In genomic region chr4:109078724-109079123, GRCh38 we compare ENCODE assay signal across 14 cellular contexts.
A peak's percentile ranks its signal among the peaks of the same experiment; 100 is the strongest.
DNase-seq lines count a peak whose midpoint lies in the region; ATAC-seq and TF ChIP-seq lines count a peak whose summit lies in the region.
"Had no signal": no experiment of that assay in that cellular context is flagged by ENCODE, and none has a peak within 500 bp of the region (broad histone marks: within the 10 kb centered on the region; RNA-seq: fewer than 3 reads in every experiment).

No MANE protein-coding gene starts in this region.

- no peak overlapping the region for H3K27ac ChIP-seq in A673 (ENCODE audit: low read depth, low read length, poor library complexity, severe bottlenecking)
- no peak overlapping the region for H3K27ac ChIP-seq in HEK293 (ENCODE audit: extremely low read depth, low read depth, low read length)
- H3K27ac ChIP-seq in brain microvascular endothelial cell, result peak overlapping the region; percentile 16
- H3K27ac ChIP-seq: C4-2B had no signal

- BruUV-seq in A673 (replicated peaks; lab: Mats Ljungman, UMichigan), result no TSS peak

- H3K4me3 ChIP-seq in A673 (ENCODE audit: low read depth, low read length, poor library complexity, severe bottlenecking), result no peak overlapping the region
- H3K4me3 ChIP-seq in HEK293 (ENCODE audit: low read depth, low read length), result no peak overlapping the region
- no peak overlapping the region for H3K4me3 ChIP-seq in brain microvascular endothelial cell (ENCODE audit: low read depth, low read length)

- H3K36me3 ChIP-seq in A673 (ENCODE audit: insufficient read depth, low read length, poor library complexity, severe bottlenecking), result no peaks in the 10 kb centered on the region
- H3K36me3 ChIP-seq in HEK293 (ENCODE audit: control insufficient read depth in 2 of 2, insufficient read depth in 1 of 2, low read length in 2 of 2), result no peaks in the 10 kb centered on the region
- H3K36me3 ChIP-seq in brain microvascular endothelial cell (replicated peaks), result no peaks in the 10 kb centered on the region

- H3K27me3 ChIP-seq in A673 (replicated peaks; ENCODE audit: insufficient read depth, low read depth, low read length, poor library complexity) (no peaks in the 10 kb centered on the region), brain microvascular endothelial cell (replicated peaks) (no peaks in the 10 kb centered on the region)

- DNase-seq in A673 (ENCODE audit: low spot score) (peak; percentile 11), brain microvascular endothelial cell (peak; percentile 72), kidney tubule cell (ENCODE audit: low spot score) (peak; percentile 11), ureter (ENCODE audit: low spot score) (no peak)
- DNase-seq: activated CD4-positive, alpha-beta T cell treated with anti-CD3 and anti-CD28 coated beads for 48 hours; activated naive CD4-positive, alpha-beta T cell treated with anti-CD3 and anti-CD28 coated beads, Interleukin-2, amount 10 ng/mL, durations not matched to agents 7 days and 5 days; stimulated activated CD4-positive, alpha-beta T cell treated with anti-CD3 and anti-CD28 coated beads, Interleukin-2, amount 100 ng/mL, for 48 hours; stimulated activated naive CD8-positive, alpha-beta T cell treated with anti-CD3 and anti-CD28 coated beads, Interleukin-15, amount 100 ng/mL, for 72 hours had no signal

- intact Hi-C loops in A673 (cut with micrococcal nuclease; ENCODE audit: unreplicated experiment), result loop anchor here (10.0 kb wide), 2 partner anchors 134 to 216 kb away; no protein-coding TSS in a partner anchor

- TF ChIP-seq CTCF in A673 (conservative IDR thresholded peaks at IDR 0.05; ENCODE audit: low read depth, low read length), result no peak
- TF ChIP-seq CTCF in HEK293 (tag by site-specific recombination; IDR thresholded peaks at IDR 0.05), result no peak
- no peak for TF ChIP-seq CTCF in brain microvascular endothelial cell (IDR thresholded peaks at IDR 0.05; ENCODE audit: low read depth, low read length, missing control alignments)

- CTCF ChIA-PET in A673 (lab: Charles Lee), result no interaction called here
- CTCF ChIA-PET in HEK293 (lab: Yijun Ruan, JAX), result interaction anchor here (1.0 to 1.1 kb wide), 2 partner anchors 13 to 220 kb away, joined by 3 read pairs; no protein-coding TSS in a partner anchor

- in situ Hi-C loops in brain microvascular endothelial cell (cut with HindIII; ENCODE audit: low pct_ligation_motif_present, low sequenced_read_pairs), result no loop called here

- POLR2A ChIA-PET in A673 (lab: Charles Lee; ENCODE audit: low non-redundant PET), result no interaction called here
- POLR2A ChIA-PET in HEK293 (lab: Yijun Ruan, JAX), result no interaction called here

- ATAC-seq in GM21576 (IDR thresholded peaks at IDR 0.05; ENCODE audit: unreplicated experiment), result no peak
- no peak for ATAC-seq in activated CD4-positive, CD25-positive, alpha-beta regulatory T cell treated with anti-CD3 and anti-CD28 coated beads, Interleukin-2, amount 50 U/mL, for 24 hours
- no peak for ATAC-seq in esophagus mucosa
- ATAC-seq: HCT116; stimulated activated naive CD8-positive, alpha-beta T cell treated with anti-CD3 and anti-CD28 coated beads, Interleukin-15, amount 100 ng/mL, for 72 hours had no signal

- no peaks in the 10 kb centered on the region for H3K9me3 ChIP-seq in A673 (ENCODE audit: low read depth, low read length, poor library complexity, severe bottlenecking)
- H3K9me3 ChIP-seq in HEK293 (ENCODE audit: control insufficient read depth, insufficient read depth, low read depth, low read length), result no peaks in the 10 kb centered on the region

- H3K4me1 ChIP-seq in A673 (ENCODE audit: insufficient read depth, low read length, poor library complexity, severe bottlenecking) (peaks cover 23% of the 10 kb centered on the region), HEK293 (ENCODE audit: control insufficient read depth, insufficient read depth, low read length) (no peaks in the 10 kb centered on the region)

TF ChIP-seq in HEK293, 187 proteins besides CTCF, POLR2A, EP300 and RAD21:
- TF ChIP-seq, protein P1, sequence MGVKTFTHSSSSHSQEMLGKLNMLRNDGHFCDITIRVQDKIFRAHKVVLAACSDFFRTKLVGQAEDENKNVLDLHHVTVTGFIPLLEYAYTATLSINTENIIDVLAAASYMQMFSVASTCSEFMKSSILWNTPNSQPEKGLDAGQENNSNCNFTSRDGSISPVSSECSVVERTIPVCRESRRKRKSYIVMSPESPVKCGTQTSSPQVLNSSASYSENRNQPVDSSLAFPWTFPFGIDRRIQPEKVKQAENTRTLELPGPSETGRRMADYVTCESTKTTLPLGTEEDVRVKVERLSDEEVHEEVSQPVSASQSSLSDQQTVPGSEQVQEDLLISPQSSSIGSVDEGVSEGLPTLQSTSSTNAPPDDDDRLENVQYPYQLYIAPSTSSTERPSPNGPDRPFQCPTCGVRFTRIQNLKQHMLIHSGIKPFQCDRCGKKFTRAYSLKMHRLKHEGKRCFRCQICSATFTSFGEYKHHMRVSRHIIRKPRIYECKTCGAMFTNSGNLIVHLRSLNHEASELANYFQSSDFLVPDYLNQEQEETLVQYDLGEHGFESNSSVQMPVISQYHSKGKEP (tag by site-specific recombination; IDR thresholded peaks at IDR 0.05), result 0 out of 2 replicates have a peak, but pooled peaks have one; percentile 18
- TF ChIP-seq FEZF1 (tag by site-specific recombination; IDR thresholded peaks at IDR 0.05), result 0 out of 2 replicates have a peak, but pooled peaks have one; percentile 4
- no peak for TF ChIP-seq ZNF701 (tag by site-specific recombination; IDR thresholded peaks at IDR 0.05)
- no peak for TF ChIP-seq HOXA7 (CRISPR knock-in tag; IDR thresholded peaks at IDR 0.05; ENCODE audit: borderline replicate concordance)
- no peak for TF ChIP-seq ZNF660 (tag by site-specific recombination; IDR thresholded peaks at IDR 0.05)
- TF ChIP-seq, protein P2, sequence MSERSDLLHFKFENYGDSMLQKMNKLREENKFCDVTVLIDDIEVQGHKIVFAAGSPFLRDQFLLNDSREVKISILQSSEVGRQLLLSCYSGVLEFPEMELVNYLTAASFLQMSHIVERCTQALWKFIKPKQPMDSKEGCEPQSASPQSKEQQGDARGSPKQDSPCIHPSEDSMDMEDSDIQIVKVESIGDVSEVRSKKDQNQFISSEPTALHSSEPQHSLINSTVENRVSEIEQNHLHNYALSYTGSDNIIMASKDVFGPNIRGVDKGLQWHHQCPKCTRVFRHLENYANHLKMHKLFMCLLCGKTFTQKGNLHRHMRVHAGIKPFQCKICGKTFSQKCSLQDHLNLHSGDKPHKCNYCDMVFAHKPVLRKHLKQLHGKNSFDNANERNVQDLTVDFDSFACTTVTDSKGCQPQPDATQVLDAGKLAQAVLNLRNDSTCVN (tag by site-specific recombination; optimal IDR thresholded peaks at IDR 0.05), result no peak
- peak; percentile 53; the same call in 1 of the 2 replicates for TF ChIP-seq ZNF600 (tag by site-specific recombination; IDR thresholded peaks at IDR 0.05)
